9 cellular contexts compared by ENCODE assay signal in genomic region chr18:42274488-42275137, GRCh38.
DNase-seq lines count a peak whose midpoint lies in the region; ATAC-seq and TF ChIP-seq lines count a peak whose summit lies in the region.
"Had no signal": no experiment of that assay in that cellular context is flagged by ENCODE, and none has a peak within 500 bp of the region (broad histone marks: within the 10 kb centered on the region; RNA-seq: fewer than 3 reads in every experiment).

No MANE protein-coding gene starts in this region.

- peak; percentile 10 for DNase-seq in medulla oblongata (ENCODE audit: extremely low spot score)
- no peak for DNase-seq in T-helper 1 cell
- no peak for DNase-seq in cortex of kidney (lab: John Stamatoyannopoulos, UW)
- no peak for DNase-seq in activated naive CD4-positive, alpha-beta T cell (lab: John Stamatoyannopoulos, UW)
- DNase-seq: dorsolateral prefrontal cortex had no signal

- ATAC-seq in HG03108 (IDR thresholded peaks at IDR 0.05; ENCODE audit: unreplicated experiment) (peak; percentile 54), SK-N-SH treated with all-trans-retinoic acid at 6 μM for 48 hours (peak; percentile 89), GM18858 (IDR thresholded peaks at IDR 0.05; ENCODE audit: unreplicated experiment) (no peak)

- peak; percentile 43; the same call in 2 of the 3 replicates for TF ChIP-seq CTCF in GM12872 (IDR thresholded peaks at IDR 0.05; ENCODE audit: insufficient read depth, low read depth, low read length)

TF ChIP-seq in SK-N-SH treated with all-trans-retinoic acid at 6 μM for 48 hours, 23 proteins besides CTCF, POLR2A, EP300 and RAD21:
- no peak for TF ChIP-seq ZFP30 (CRISPR knock-in tag; IDR thresholded peaks at IDR 0.05)
- TF ChIP-seq ISL1 (CRISPR knock-in tag; IDR thresholded peaks at IDR 0.05), result peak; percentile 32; the same call in 1 of the 2 replicates
TF ChIP-seq in SK-N-SH treated with all-trans-retinoic acid at 6 μM for 48 hours: peak in this region for 1.
